Comparison of ENCODE assay signal across 20 cellular contexts in the genomic region with DNA sequence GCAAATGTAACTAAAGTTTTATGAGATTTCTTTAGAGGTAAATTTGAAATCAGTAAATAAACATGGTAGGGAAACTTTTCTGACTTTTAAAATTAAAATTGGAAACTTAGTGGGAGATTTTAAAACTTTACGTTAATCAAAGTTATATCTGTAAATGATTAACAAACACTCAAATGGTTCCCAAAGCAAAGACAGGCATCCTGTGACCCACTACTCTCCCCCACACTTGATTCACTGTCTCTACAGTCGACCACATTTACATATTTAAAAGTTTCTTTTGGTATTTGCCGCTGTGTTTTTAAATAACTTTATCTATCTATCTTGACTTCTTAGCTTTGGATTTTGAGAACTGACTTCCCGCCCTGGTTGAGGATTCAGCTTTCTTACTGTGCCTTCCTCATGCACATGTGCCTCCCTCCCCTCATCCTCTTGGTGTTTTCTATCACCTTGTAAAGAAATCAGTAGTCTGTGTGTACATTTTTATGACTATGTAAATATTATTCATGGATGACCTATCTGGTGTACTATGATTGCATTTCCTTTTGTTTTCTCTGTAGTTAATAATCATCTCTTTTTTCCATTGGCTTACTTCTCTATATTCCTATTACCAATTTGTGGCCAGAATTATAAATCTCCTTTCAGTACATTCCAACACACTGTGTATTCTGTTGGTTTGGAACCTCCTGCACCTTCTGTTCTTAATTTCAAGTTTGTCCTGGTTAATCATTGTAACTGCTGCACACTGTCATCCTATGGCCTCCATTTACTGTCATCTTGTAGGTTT.
DNase-seq lines count a peak whose midpoint lies in the region; ATAC-seq, FAIRE-seq and TF ChIP-seq lines count a peak whose summit lies in the region.
"Had no signal": no experiment of that assay in that cellular context is flagged by ENCODE, and none has a peak within 500 bp of the region (broad histone marks: within the 10 kb centered on the region; RNA-seq: fewer than 3 reads in every experiment).

No MANE protein-coding gene starts in this region.

- TF ChIP-seq CTCF in IMR-90 (conservative IDR thresholded peaks at IDR 0.05; ENCODE audit: low read depth, low read length) (no peak), HepG2 (CRISPR knock-in tag; IDR thresholded peaks at IDR 0.05) (no peak), RWPE1 (conservative IDR thresholded peaks at IDR 0.05; ENCODE audit: low read depth) (no peak)

- H2AFZ ChIP-seq in IMR-90 (replicated peaks; ENCODE audit: low read length, poor library complexity) (no peak overlapping the region), HepG2 (ENCODE audit: low read length) (no peak overlapping the region)

- no peak overlapping the region for H4K91ac ChIP-seq in IMR-90 (ENCODE audit: insufficient read depth, low read depth, low read length)

- no peaks in the 10 kb centered on the region for H3K9me3 ChIP-seq in IMR-90 (ENCODE audit: control insufficient read depth, insufficient read depth, low read length)
- H3K9me3 ChIP-seq in ectodermal cell (ENCODE audit: control insufficient read depth, low read length), result no peaks in the 10 kb centered on the region
- H3K9me3 ChIP-seq in HepG2 (ENCODE audit: low read length), result no peaks in the 10 kb centered on the region
- H3K9me3 ChIP-seq: heart right ventricle, neutrophil had no signal

- H3K4me1 ChIP-seq in IMR-90 (ENCODE audit: control insufficient read depth, insufficient read depth, low read length) (peaks cover 25% of the 10 kb centered on the region), ectodermal cell (ENCODE audit: control insufficient read depth, insufficient read depth, low read length) (peaks cover 15% of the 10 kb centered on the region), HepG2 (ENCODE audit: insufficient read depth, low read length) (peaks cover 83% of the 10 kb centered on the region)

- POLR2A ChIA-PET in IMR-90 (lab: Charles Lee; ENCODE audit: unreplicated experiment), result no interaction called here
- POLR2A ChIA-PET in HepG2 (lab: Yijun Ruan, JAX), result interaction anchor here (1.6 kb wide), 1 partner anchor 62 kb away, joined by 4 read pairs; no protein-coding TSS in a partner anchor
- POLR2A ChIA-PET in RWPE1 (lab: Yijun Ruan, JAX; ENCODE audit: low non-redundant PET), result no interaction called here

- no peak overlapping the region for H2BK120ac ChIP-seq in IMR-90 (ENCODE audit: low read depth, low read length)

- ATAC-seq in IMR-90 (ENCODE audit: low read depth) (no peak), HepG2 (peak; percentile 78), left ventricle myocardium superior (no peak)
- ATAC-seq: heart right ventricle had no signal

- WGBS in IMR-90 (ENCODE audit: extremely low coverage in 2 of 2, insufficient read length in 1 of 2), 2 experiments, result no CpG with 5 or more reads among the region's 4 CpGs
- WGBS in ectodermal cell, 2 experiments, result 63 to 70% methylated on average over 4 of the region's 4 CpGs
- WGBS in HepG2 (ENCODE audit: low lambda C conversion rate), result 6% methylated on average over 4 of the region's 4 CpGs

- no peak overlapping the region for H2BK5ac ChIP-seq in IMR-90 (ENCODE audit: low read depth, low read length, poor library complexity, severe bottlenecking)

- H3K36me3 ChIP-seq in IMR-90 (ENCODE audit: control insufficient read depth, insufficient read depth, low read length), result no peaks in the 10 kb centered on the region
- H3K36me3 ChIP-seq in ectodermal cell (ENCODE audit: control insufficient read depth, insufficient read depth, low read length), result no peaks in the 10 kb centered on the region
- H3K36me3 ChIP-seq in HepG2 (replicated peaks in 1 of 2; ENCODE audit: control insufficient read depth in 1 of 2, insufficient read depth in 2 of 2, low read length in 2 of 2), result no peaks in the 10 kb centered on the region
- H3K36me3 ChIP-seq: heart right ventricle, neutrophil had no signal

- TF ChIP-seq RAD21 in IMR-90 (IDR thresholded peaks at IDR 0.05; ENCODE audit: low read length) (no peak), HepG2 (CRISPR knock-in tag; IDR thresholded peaks at IDR 0.05) (no peak)

- H3K4me3 ChIP-seq in IMR-90 (ENCODE audit: insufficient read depth, low read depth, low read length) (no peak overlapping the region), ectodermal cell (ENCODE audit: insufficient read depth, low read depth, low read length) (no peak overlapping the region), HepG2 (replicated peaks in 1 of 3; ENCODE audit: insufficient read depth in 1 of 3, low read depth in 2 of 3, low read length in 3 of 3) (peak overlapping the region in 1 of 3 experiments; percentile 33; a peak in 1 of 6 replicates)
- H3K4me3 ChIP-seq: heart right ventricle had no signal

- TF ChIP-seq POLR2A in IMR-90 (IDR thresholded peaks at IDR 0.05; ENCODE audit: low read depth, low read length), result no peak
- TF ChIP-seq POLR2A in HepG2 (IDR thresholded peaks at IDR 0.05; ENCODE audit: insufficient read depth in 1 of 2, low read depth in 2 of 2, low read length in 2 of 2), result no peak

- no peak overlapping the region for H3K4ac ChIP-seq in IMR-90 (ENCODE audit: low read depth, low read length)

- H3K14ac ChIP-seq in IMR-90 (replicated peaks; ENCODE audit: low read depth, low read length), result peak overlapping the region; percentile 58; the same call in 1 of the 2 replicates

- H3K56ac ChIP-seq in IMR-90 (ENCODE audit: extremely low read depth, insufficient read depth, low read length), result no peak overlapping the region

- dilution Hi-C loops in IMR-90 (cut with HindIII; ENCODE audit: low sequenced_read_pairs, unreplicated experiment), result no loop called here

- H3K18ac ChIP-seq in IMR-90 (ENCODE audit: low read depth, low read length), result no peak overlapping the region

- H3K9ac ChIP-seq in IMR-90 (ENCODE audit: low read depth, low read length), result no peak overlapping the region
- peak overlapping the region; percentile 36; the same call in 1 of the 2 replicates for H3K9ac ChIP-seq in HepG2 (ENCODE audit: insufficient read depth, low read depth, low read length)

- H3K27ac ChIP-seq in IMR-90 (ENCODE audit: insufficient read depth, low read length) (no peak overlapping the region), ectodermal cell (ENCODE audit: insufficient read depth, low read depth, low read length, poor library complexity, severe bottlenecking) (peak overlapping the region; percentile 33), HepG2 (ENCODE audit: extremely low read length, insufficient read depth, low read length) (peak overlapping the region; percentile 58), RWPE1 (no peak overlapping the region)
- H3K27ac ChIP-seq: C4-2B, heart right ventricle, neutrophil had no signal

- no peak overlapping the region for H2AK5ac ChIP-seq in IMR-90 (ENCODE audit: low read depth, low read length)

- no peak overlapping the region for H4K8ac ChIP-seq in IMR-90 (ENCODE audit: low read depth in 2 of 2, low read length in 2 of 2)

- FAIRE-seq in HepG2 (lab: Jason Lieb, UNC), result no peak
- FAIRE-seq: GM19239 had no signal

- H3K9me1 ChIP-seq in IMR-90 (ENCODE audit: insufficient read depth, low read length), result peaks cover 18% of the 10 kb centered on the region

- in situ Hi-C loops in ACHN (cut with HindIII; ENCODE audit: low pct_ligation_motif_present, low pct_unique_long_range_greater_than_20kb, low sequenced_read_pairs), result no loop called here
- in situ Hi-C loops in IMR-90 (cut with MboI; ENCODE audit: low sequenced_read_pairs), result no loop called here
- in situ Hi-C loops in HepG2 (cut with HindIII; ENCODE audit: extremely low pct_ligation_motif_present, low pct_unique_long_range_greater_than_20kb), result loop anchor here (5.0 kb wide), 1 partner anchor 69 kb away; no protein-coding TSS in a partner anchor

- no peak overlapping the region for H3K23ac ChIP-seq in IMR-90 (ENCODE audit: low read depth, low read length)

- H3K79me1 ChIP-seq in IMR-90 (ENCODE audit: low read depth in 1 of 2, low read length in 2 of 2), result peaks cover 34 to 73% of the 10 kb centered on the region in 2 experiments

- TF ChIP-seq EP300 in HepG2 (IDR thresholded peaks at IDR 0.05; ENCODE audit: low read depth in 2 of 2, low read length in 2 of 2), result peak in 1 of 2 experiments; percentile 30; a peak in 1 of 4 replicates
- TF ChIP-seq EP300 in HepG2 (CRISPR knock-in tag; IDR thresholded peaks at IDR 0.05; ENCODE audit: borderline replicate concordance), result no peak; the same call in 1 of the 2 replicates

- H2BK20ac ChIP-seq in IMR-90 (ENCODE audit: low read depth, low read length), result no peak overlapping the region

- no peak overlapping the region for H4K5ac ChIP-seq in IMR-90 (ENCODE audit: low read depth, low read length)

- H4K20me1 ChIP-seq in IMR-90 (ENCODE audit: insufficient read depth, low read length), result peaks cover 25% of the 10 kb centered on the region; the same call in 1 of the 2 replicates
- peaks cover 14% of the 10 kb centered on the region for H4K20me1 ChIP-seq in HepG2 (ENCODE audit: insufficient read depth, low read length)

- peaks cover 93% of the 10 kb centered on the region for H3K79me2 ChIP-seq in HepG2 (ENCODE audit: insufficient read depth, low read length)

- DNase-seq in ACHN (peak; percentile 5), IMR-90 (peak; percentile 25), HepG2 (ENCODE audit: low spot score) (peak; percentile 67), RWPE1 (ENCODE audit: low spot score) (no peak), HPDE6-E6E7 (ENCODE audit: extremely low spot score) (no peak), SIG-M5 (lab: John Stamatoyannopoulos, UW) (no peak), left ventricle myocardium superior (no peak)
- DNase-seq: central memory CD4-positive, alpha-beta T cell; DND-41; effector CD4-positive, alpha-beta T cell; HCEC 1CT; heart right ventricle; islet precursor cell; NCI-H1436; stimulated activated CD4-positive, alpha-beta T cell treated with anti-CD3 and anti-CD28 coated beads, Interleukin-1b, Interleukin-23, amount 100 ng/mL, for 48 hours; T1000 had no signal

- BruUV-seq in IMR-90 (replicated peaks; lab: Mats Ljungman, UMichigan) (no TSS peak), HepG2 (replicated peaks; lab: Mats Ljungman, UMichigan) (no TSS peak)

- no peak overlapping the region for H2AK9ac ChIP-seq in IMR-90 (replicated peaks; ENCODE audit: low read depth, low read length, poor library complexity)

- intact Hi-C loops in IMR-90 (cut with micrococcal nuclease) (loop anchor here (2.0 kb wide), 1 partner anchor 65 kb away; no protein-coding TSS in a partner anchor), HepG2 (cut with micrococcal nuclease; ENCODE audit: unreplicated experiment) (loop anchor here (5.0 kb wide), 1 partner anchor 69 kb away; no protein-coding TSS in a partner anchor), left ventricle myocardium superior (cut with micrococcal nuclease) (no loop called here)

- CTCF ChIA-PET in IMR-90 (lab: Yijun Ruan, JAX), result no interaction called here
- CTCF ChIA-PET in HepG2 (lab: Yijun Ruan, JAX; ENCODE audit: low intra/inter-chr PET ratio, low total read pairs), result no interaction called here
- CTCF ChIA-PET in RWPE1 (lab: Yijun Ruan, JAX), result interaction anchor here (1.6 kb wide), 1 partner anchor 7 kb away, joined by 3 read pairs; no protein-coding TSS in a partner anchor

- no peak overlapping the region for H2BK15ac ChIP-seq in IMR-90 (ENCODE audit: low read depth, low read length)

- H3K4me2 ChIP-seq in IMR-90 (ENCODE audit: low read depth, low read length) (peak overlapping the region; percentile 58; the same call in 1 of the 2 replicates), HepG2 (ENCODE audit: low read depth, low read length) (peak overlapping the region; percentile 71)

- H3K27me3 ChIP-seq in IMR-90 (ENCODE audit: control insufficient read depth, insufficient read depth, low read length) (no peaks in the 10 kb centered on the region), ectodermal cell (ENCODE audit: control insufficient read depth, insufficient read depth, low read length, poor library complexity, severe bottlenecking) (no peaks in the 10 kb centered on the region), HepG2 (ENCODE audit: control insufficient read depth in 1 of 2, insufficient read depth in 2 of 2, low read length in 2 of 2) (no peaks in the 10 kb centered on the region)
- H3K27me3 ChIP-seq: heart right ventricle, neutrophil had no signal

Comparison
In these comparisons a context has a peak if more than half of its experiments do, and no peak if none do; other contexts are left out.
1. DNase-seq: peak in ACHN (single experiment), IMR-90 (single experiment) and HepG2 (single experiment); none in RWPE1 (single experiment), HPDE6-E6E7 (single experiment), SIG-M5 (single experiment) and left ventricle myocardium superior (single experiment).
2. H3K27ac ChIP-seq: peak in ectodermal cell (single experiment) and HepG2 (single experiment); none in IMR-90 (single experiment) and RWPE1 (single experiment).